ENCODE assay signal across 1 cellular context in genomic region chr2:26178746-26179436, GRCh38.
TF ChIP-seq lines count a peak whose summit lies in the region.

No MANE protein-coding gene starts in this region.

TF ChIP-seq in HepG2, 621 proteins besides CTCF, POLR2A, EP300 and RAD21 (continued from another document and continues in another):
- TF ChIP-seq UBTF (CRISPR knock-in tag; IDR thresholded peaks at IDR 0.05) (no peak; the same call in 1 of the 2 replicates), SAFB2 (CRISPR knock-in tag; IDR thresholded peaks at IDR 0.05; ENCODE audit: borderline replicate concordance, low read depth) (no peak), ZFX (CRISPR knock-in tag; IDR thresholded peaks at IDR 0.05; ENCODE audit: low read depth) (no peak), CREBL2 (CRISPR knock-in tag; IDR thresholded peaks at IDR 0.05; ENCODE audit: borderline replicate concordance) (no peak), ZNF768 (CRISPR knock-in tag; IDR thresholded peaks at IDR 0.05) (peak; percentile 54; the same call in 1 of the 2 replicates), MTF2 (CRISPR knock-in tag; IDR thresholded peaks at IDR 0.05; ENCODE audit: borderline replicate concordance) (no peak), RBFOX2 (IDR thresholded peaks at IDR 0.05; ENCODE audit: low read depth, low read length) (no peak), SALL1 (CRISPR knock-in tag; IDR thresholded peaks at IDR 0.05) (peak; percentile 20; the same call in 1 of the 2 replicates), EZH2 (conservative IDR thresholded peaks at IDR 0.05; ENCODE audit: low read depth, low read length) (no peak), HMGXB4 (CRISPR knock-in tag; IDR thresholded peaks at IDR 0.05; ENCODE audit: borderline replicate concordance in 1 of 2, low read depth in 1 of 2) (no peak), ZNF784 (CRISPR knock-in tag; IDR thresholded peaks at IDR 0.05; ENCODE audit: borderline replicate concordance) (no peak), CREB3 (CRISPR knock-in tag; IDR thresholded peaks at IDR 0.05) (no peak), ZSCAN29 (CRISPR knock-in tag; conservative IDR thresholded peaks at IDR 0.05) (no peak), SPEN (CRISPR knock-in tag; IDR thresholded peaks at IDR 0.05; ENCODE audit: low read depth) (no peak), NFE2 (CRISPR knock-in tag; IDR thresholded peaks at IDR 0.05) (no peak), GABPB1 (CRISPR knock-in tag; IDR thresholded peaks at IDR 0.05) (peak; percentile 37; the same call in 1 of the 2 replicates), ZNF629 (CRISPR knock-in tag; conservative IDR thresholded peaks at IDR 0.05) (peak; percentile 42; the same call in 1 of the 2 replicates), ZNF274 (CRISPR knock-in tag; IDR thresholded peaks at IDR 0.05) (no peak), ZNF234 (CRISPR knock-in tag; conservative IDR thresholded peaks at IDR 0.05) (no peak), NR2F2 (IDR thresholded peaks at IDR 0.05; ENCODE audit: borderline replicate concordance, low read depth) (no peak), CSRNP1 (CRISPR knock-in tag; IDR thresholded peaks at IDR 0.05) (no peak), WIZ (CRISPR knock-in tag; IDR thresholded peaks at IDR 0.05) (no peak), HOMEZ (CRISPR knock-in tag; IDR thresholded peaks at IDR 0.05; ENCODE audit: low read depth) (no peak), MAFF (IDR thresholded peaks at IDR 0.05; ENCODE audit: low read depth, low read length) (no peak), MTERF4 (CRISPR knock-in tag; IDR thresholded peaks at IDR 0.05) (no peak), SP4 (CRISPR knock-in tag; IDR thresholded peaks at IDR 0.05) (peak; percentile 49; the same call in 1 of the 2 replicates), JUNB (CRISPR knock-in tag; IDR thresholded peaks at IDR 0.05; ENCODE audit: borderline replicate concordance) (no peak), ESRRA (CRISPR knock-in tag; IDR thresholded peaks at IDR 0.05; ENCODE audit: low read depth) (no peak), CBX2 (IDR thresholded peaks at IDR 0.05; ENCODE audit: low read depth, low read length) (no peak), CBX2 (CRISPR knock-in tag; IDR thresholded peaks at IDR 0.05; ENCODE audit: low read depth) (no peak), NAIF1 (CRISPR knock-in tag; IDR thresholded peaks at IDR 0.05; ENCODE audit: borderline replicate concordance) (no peak), ELF3 (CRISPR knock-in tag; IDR thresholded peaks at IDR 0.05) (no peak), PRPF4 (IDR thresholded peaks at IDR 0.05; ENCODE audit: low read depth, low read length, poor library complexity, severe bottlenecking) (no peak), ARNT (IDR thresholded peaks at IDR 0.05) (no peak), IKZF1 (IDR thresholded peaks at IDR 0.05) (no peak), ZNF280D (CRISPR knock-in tag; IDR thresholded peaks at IDR 0.05) (no peak), ZNF704 (CRISPR knock-in tag; IDR thresholded peaks at IDR 0.05; ENCODE audit: borderline replicate concordance) (no peak), ZNF770 (CRISPR knock-in tag; IDR thresholded peaks at IDR 0.05) (peak; percentile 92), ZNF510 (CRISPR knock-in tag; IDR thresholded peaks at IDR 0.05; ENCODE audit: low read depth) (no peak), PATZ1 (CRISPR knock-in tag; IDR thresholded peaks at IDR 0.05) (peak; percentile 71), ZNF546 (CRISPR knock-in tag; conservative IDR thresholded peaks at IDR 0.05) (no peak), U2AF2 (IDR thresholded peaks at IDR 0.05; ENCODE audit: low read depth, low read length) (no peak), KLF11 (CRISPR knock-in tag; IDR thresholded peaks at IDR 0.05) (no peak), MED1 (CRISPR knock-in tag; IDR thresholded peaks at IDR 0.05) (no peak), HNRNPK (IDR thresholded peaks at IDR 0.05; ENCODE audit: low read depth, low read length, poor library complexity, severe bottlenecking) (peak; percentile 17), GATAD1 (CRISPR knock-in tag; IDR thresholded peaks at IDR 0.05) (no peak), BHLHE40 (IDR thresholded peaks at IDR 0.05; ENCODE audit: low read length) (no peak), ZNF3 (CRISPR knock-in tag; IDR thresholded peaks at IDR 0.05) (no peak)
